9 cellular contexts compared by ENCODE assay signal in genomic region chr1:213982814-213983588, GRCh38. TPM values are rescaled to one million over a fixed set of nuclear protein-coding genes. Genes with fewer than 3 reads are reported as not detected.
A peak's percentile ranks its signal among the peaks of the same experiment; 100 is the strongest.
DNase-seq lines count a peak whose midpoint lies in the region; ATAC-seq and TF ChIP-seq lines count a peak whose summit lies in the region.
"Had no signal": no experiment of that assay in that cellular context is flagged by ENCODE, and none has a peak within 500 bp of the region (broad histone marks: within the 10 kb centered on the region; RNA-seq: fewer than 3 reads in every experiment).

No MANE protein-coding gene starts in this region.

- H3K9me3 Mint-ChIP-seq in naive thymus-derived CD8-positive, alpha-beta T cell: peaks cover 0 to 37% (median 20%) of the 10 kb centered on the region in 9 donors

- ATAC-seq in Right ventricle myocardium superior (ENCODE audit: poor library complexity) (peak; percentile 56), GM21529 (IDR thresholded peaks at IDR 0.05; ENCODE audit: unreplicated experiment) (no peak), GM18505 (IDR thresholded peaks at IDR 0.05; ENCODE audit: unreplicated experiment) (no peak)
- no peak for ATAC-seq in naive thymus-derived CD8-positive, alpha-beta T cell

- H3K4me2 ChIP-seq in GM23248 (ENCODE audit: unreplicated experiment): peak overlapping the region; percentile 20

- in situ Hi-C loops in GM23248 (cut with MboI): no loop called here

- no peak overlapping the region for H3K9ac ChIP-seq in GM23248

- H3K4me1 Mint-ChIP-seq in naive thymus-derived CD8-positive, alpha-beta T cell: peaks cover 25 to 47% (median 32%) of the 10 kb centered on the region in 4 donors

- H3K4me1 ChIP-seq in GM23248 (ENCODE audit: insufficient read depth): no peaks in the 10 kb centered on the region

- H3K27me3 ChIP-seq in GM23248 (replicated peaks; ENCODE audit: insufficient read depth): peaks cover 78% of the 10 kb centered on the region

- intact Hi-C loops in Right ventricle myocardium superior (cut with DNase I): loop anchor here (10.0 kb wide), 1 partner anchor 608 kb away; no protein-coding TSS in a partner anchor

- peak; percentile 20 for DNase-seq in GM23248
- peak; percentile 21 for DNase-seq in NCI-H526 treated with DMSO at 0.1 percent for 48 hours (lab: John Stamatoyannopoulos, UW)
- DNase-seq in Right ventricle myocardium superior: peak; percentile 57
- DNase-seq in pons (ENCODE audit: low spot score): peak; percentile 52
- no peak for DNase-seq in naive thymus-derived CD8-positive, alpha-beta T cell
- DNase-seq in CD1c-positive myeloid dendritic cell (ENCODE audit: extremely low spot score): no peak

- H4K20me1 ChIP-seq in GM23248 (ENCODE audit: insufficient read depth): no peaks in the 10 kb centered on the region

- H3K4me3 ChIP-seq in GM23248: peak overlapping the region; percentile 32; the same call in 1 of the 2 replicates

- POLR2A ChIA-PET in naive thymus-derived CD8-positive, alpha-beta T cell (lab: Charles Lee): no interaction called here

- H3K4me3 Mint-ChIP-seq in naive thymus-derived CD8-positive, alpha-beta T cell: peak overlapping the region in 3 of 10 donors; percentile 22 to 42 (median 27)

- H3K27ac Mint-ChIP-seq in naive thymus-derived CD8-positive, alpha-beta T cell: no peak overlapping the region

- no peaks in the 10 kb centered on the region for H3F3A ChIP-seq in GM23248 (ENCODE audit: insufficient read depth)

- 0 out of 2 replicates have a peak overlapping the region, but pooled peaks have one; percentile 33 for H2AFZ ChIP-seq in GM23248

- peaks cover 11 to 35% (median 21%) of the 10 kb centered on the region in 3 donors for H3K36me3 Mint-ChIP-seq in naive thymus-derived CD8-positive, alpha-beta T cell

- peaks cover 58 to 94% (median 72%) of the 10 kb centered on the region in 5 donors for H3K27me3 Mint-ChIP-seq in naive thymus-derived CD8-positive, alpha-beta T cell

- no peaks in the 10 kb centered on the region for H3K9me2 ChIP-seq in GM23248 (ENCODE audit: insufficient read depth)

- no peak overlapping the region for H3K27ac ChIP-seq in GM23248
- H3K27ac ChIP-seq: neutrophil had no signal

- TF ChIP-seq POLR2A in GM18505 (IDR thresholded peaks at IDR 0.05; ENCODE audit: borderline replicate concordance, extremely low read depth, insufficient read depth, insufficient read length): no peak

- H3K79me2 ChIP-seq in GM23248 (ENCODE audit: insufficient read depth): no peaks in the 10 kb centered on the region

- no peaks in the 10 kb centered on the region for H3K9me3 ChIP-seq in GM23248 (ENCODE audit: low read depth)
- H3K9me3 ChIP-seq: neutrophil had no signal

- WGBS in GM23248 (ENCODE audit: low coverage in 1 of 2, low lambda C conversion rate in 2 of 2, missing lambda C conversion rate in 2 of 2), 2 experiments: 4% methylated on average over 54 to 56 of the region's 66 CpGs

- H3K36me3 ChIP-seq in GM23248 (ENCODE audit: low read depth): no peaks in the 10 kb centered on the region
- H3K36me3 ChIP-seq: neutrophil had no signal

RNA-seq across cellular contexts. Expression of gene PROX1, which starts 4.8 kb away (rescaled TPM):
- under 0.01 and 0.13 TPM in 2 replicates for total RNA-seq in GM23248 (2014; rRNA removed; shearing (Covaris generic))
- polyA plus RNA-seq in GM23248 (2016; fragmentation: Nextera tagmentation; extraction: Ambion mirVana): 0.20 and 0.35 TPM in 2 replicates
- 85.2 TPM for total RNA-seq in Right ventricle myocardium superior
- not detected for total RNA-seq in naive thymus-derived CD8-positive, alpha-beta T cell
- polyA plus RNA-seq in naive thymus-derived CD8-positive, alpha-beta T cell: not detected

Comparison
In these comparisons a context has a peak if more than half of its experiments do, and no peak if none do; other contexts are left out.
1. DNase-seq: peak in GM23248 (single experiment), NCI-H526 treated with DMSO at 0.1 percent for 48 hours (single experiment), Right ventricle myocardium superior (single experiment) and pons (single experiment); none in naive thymus-derived CD8-positive, alpha-beta T cell (0 of 10) and CD1c-positive myeloid dendritic cell (single experiment).
2. RNA of gene PROX1, which starts 4.8 kb away (total RNA-seq): 85.2 TPM in Right ventricle myocardium superior (single experiment); not detected in naive thymus-derived CD8-positive, alpha-beta T cell and under 0.01 to 0.13 TPM in GM23248; every median in the first group is over 10 times any median in the second.